8 cellular contexts compared by ENCODE assay signal in genomic region chr17:48542114-48542955, GRCh38. TPM values are rescaled to one million over a fixed set of nuclear protein-coding genes. Genes with fewer than 3 reads are reported as not detected.
DNase-seq lines count a peak whose midpoint lies in the region; ATAC-seq, FAIRE-seq and TF ChIP-seq lines count a peak whose summit lies in the region.

No MANE protein-coding gene starts in this region.

- peaks cover 5% of the 10 kb centered on the region; the same call in 1 of the 2 replicates for H3K4me1 ChIP-seq in MM.1S (ENCODE audit: low read length)
- H3K4me1 ChIP-seq in K562 (replicated peaks in 1 of 2; ENCODE audit: control insufficient read depth in 2 of 2, insufficient read depth in 2 of 2, low read length in 2 of 2), result peaks cover 21 to 30% of the 10 kb centered on the region in 2 experiments
- H3K4me1 ChIP-seq in right lobe of liver, result peaks cover 0 to under 1% (median 0%) of the 10 kb centered on the region in 4 donors
- no peaks in the 10 kb centered on the region for H3K4me1 ChIP-seq in thyroid gland

- H3K4me3 ChIP-seq in MM.1S (ENCODE audit: low read length) (peak overlapping the region; percentile 66), K562 (peak overlapping the region; percentile 90), right lobe of liver (peak overlapping the region; percentile 42 to 56 (median 45)), thyroid gland (replicated peaks in 1 of 3) (peak overlapping the region in 1 of 3 donors; percentile 32)

- under 1% methylated on average over 30 of the region's 30 CpGs for WGBS in K562 (ENCODE audit: insufficient coverage, low coverage, missing lambda C conversion rate)
- 6% methylated on average over 23 of the region's 30 CpGs for WGBS in right lobe of liver (ENCODE audit: insufficient coverage, low coverage, low lambda C conversion rate, missing lambda C conversion rate)
- WGBS in thyroid gland, 2 donors, result 9 to 10% methylated on average over 30 of the region's 30 CpGs

- H2AFZ ChIP-seq in MM.1S (ENCODE audit: low read length) (0 out of 2 replicates have a peak overlapping the region, but pooled peaks have one; percentile 76), K562 (ENCODE audit: low read depth, low read length) (no peak overlapping the region)

- peak; percentile 49 for DNase-seq in ACHN
- no peak for DNase-seq in MM.1S
- peak in 1 of 4 experiments; percentile 58 for DNase-seq in K562 (ENCODE audit: extremely low read depth in 1 of 4, low spot score in 3 of 4)
- DNase-seq in right lobe of liver, result no peak
- DNase-seq in thyroid gland, result no peak
- no peak for DNase-seq in DMS 273 (lab: John Stamatoyannopoulos, UW; ENCODE audit: unreplicated experiment)
- no peak for DNase-seq in NCI-H1436 treated with DMSO at 0.1 percent for 48 hours (lab: John Stamatoyannopoulos, UW)

- 0 out of 2 replicates have a peak, but pooled peaks have one; percentile 6 for TF ChIP-seq EP300 in K562 (IDR thresholded peaks at IDR 0.05; ENCODE audit: low read length)

- TF ChIP-seq RAD21 in K562 (CRISPR knock-in tag; conservative IDR thresholded peaks at IDR 0.05 in 1 of 2, IDR thresholded peaks at IDR 0.05 in 1 of 2), result no peak

- H3K9ac ChIP-seq in MM.1S (ENCODE audit: low read length), result no peak overlapping the region
- H3K9ac ChIP-seq in K562 (ENCODE audit: insufficient read depth in 1 of 2, low read depth in 2 of 2, low read length in 2 of 2), result peak overlapping the region; percentile 93 to 99

- H3K27me3 ChIP-seq in MM.1S (replicated peaks; ENCODE audit: insufficient read depth, low read length), result peaks cover 16% of the 10 kb centered on the region
- no peaks in the 10 kb centered on the region for H3K27me3 ChIP-seq in K562 (ENCODE audit: control insufficient read depth in 2 of 2, insufficient read depth in 2 of 2, low read length in 2 of 2)
- peaks cover 0 to 11% of the 10 kb centered on the region in 2 donors for H3K27me3 ChIP-seq in right lobe of liver
- H3K27me3 ChIP-seq in thyroid gland, result peaks cover 31% of the 10 kb centered on the region

- TF ChIP-seq CTCF in MM.1S (IDR thresholded peaks at IDR 0.05; ENCODE audit: low read length), result no peak
- no peak for TF ChIP-seq CTCF in K562 (IDR thresholded peaks at IDR 0.05 in 2 of 3, conservative IDR thresholded peaks at IDR 0.05 in 1 of 3; ENCODE audit: insufficient read depth in 2 of 3, low read depth in 1 of 3, low read length in 3 of 3)
- no peak for TF ChIP-seq CTCF in right lobe of liver (IDR thresholded peaks at IDR 0.05)
- TF ChIP-seq CTCF in thyroid gland (IDR thresholded peaks at IDR 0.05), result no peak

- TF ChIP-seq POLR2A in K562 (conservative IDR thresholded peaks at IDR 0.05) (peak; percentile 66), right lobe of liver (IDR thresholded peaks at IDR 0.05) (no peak), thyroid gland (IDR thresholded peaks at IDR 0.05) (no peak)

- intact Hi-C loops in K562 (cut with micrococcal nuclease), result loop anchor here (5.0 kb wide), 1 partner anchor 50 kb away; no protein-coding TSS in a partner anchor
- intact Hi-C loops in right lobe of liver (cut with DNase I), result no loop called here
- intact Hi-C loops in thyroid gland (cut with DNase I), result no loop called here

- no peaks in the 10 kb centered on the region for H3K9me2 ChIP-seq in MM.1S (replicated peaks; ENCODE audit: insufficient read depth, low read length)

- POLR2A ChIA-PET in K562 (lab: Yijun Ruan, JAX), result interaction anchor here (0.6 to 2.0 kb wide), 10 partner anchors 9 to 1603 kb away, joined by 3 to 13 read pairs (median 4); no protein-coding TSS in a partner anchor

- no peak for FAIRE-seq in K562 (lab: Jason Lieb, UNC)

- ATAC-seq in K562 (peak; percentile 8), right lobe of liver (peak in 3 of 4 donors; percentile 7 to 10 (median 9)), GM18520 (IDR thresholded peaks at IDR 0.05; ENCODE audit: unreplicated experiment) (no peak)

- in situ Hi-C loops in ACHN (cut with HindIII; ENCODE audit: low pct_ligation_motif_present, low pct_unique_long_range_greater_than_20kb, low sequenced_read_pairs) (no loop called here), K562 (cut with MboI) (no loop called here)

- H3K36me3 ChIP-seq in MM.1S (replicated peaks; ENCODE audit: insufficient read depth, low read length) (no peaks in the 10 kb centered on the region), K562 (ENCODE audit: control insufficient read depth, insufficient read depth, low read length) (peaks cover 20% of the 10 kb centered on the region; the same call in 1 of the 3 replicates), right lobe of liver (no peaks in the 10 kb centered on the region), thyroid gland (no peaks in the 10 kb centered on the region)

- CTCF ChIA-PET in K562 (lab: Yijun Ruan, JAX; ENCODE audit: low intra/inter-chr PET ratio), result interaction anchor here (0.7 kb wide), 1 partner anchor 64 kb away, joined by 3 read pairs; no protein-coding TSS in a partner anchor

- H3K79me2 ChIP-seq in MM.1S (ENCODE audit: low read length), result no peaks in the 10 kb centered on the region
- H3K79me2 ChIP-seq in K562 (ENCODE audit: control insufficient read depth, insufficient read depth, low read length), result peaks cover 72% of the 10 kb centered on the region

- no TSS peak for BruUV-seq in K562 (replicated peaks; lab: Mats Ljungman, UMichigan)

- no peaks in the 10 kb centered on the region for H3K9me1 ChIP-seq in K562 (ENCODE audit: control insufficient read depth, insufficient read depth, low read length)

- H3K4me2 ChIP-seq in MM.1S (ENCODE audit: low read depth, low read length), result peak overlapping the region; percentile 92
- H3K4me2 ChIP-seq in K562 (ENCODE audit: insufficient read depth, low read length), result peak overlapping the region; percentile 81

- H3K9me3 ChIP-seq in MM.1S (replicated peaks; ENCODE audit: insufficient read depth, low read length) (no peaks in the 10 kb centered on the region), K562 (replicated peaks; ENCODE audit: control insufficient read depth, insufficient read depth, low read depth, low read length) (no peaks in the 10 kb centered on the region), right lobe of liver (no peaks in the 10 kb centered on the region), thyroid gland (no peaks in the 10 kb centered on the region)

- H3K27ac ChIP-seq in MM.1S (ENCODE audit: low read length) (no peak overlapping the region), K562 (ENCODE audit: extremely low read depth, low read depth, low read length) (peak overlapping the region; percentile 95), right lobe of liver (peak overlapping the region; percentile 64 to 78 (median 75)), thyroid gland (peak overlapping the region; percentile 73 to 78 (median 74))

- H3F3A ChIP-seq in MM.1S (ENCODE audit: insufficient read depth, low read length), result no peaks in the 10 kb centered on the region

- no peaks in the 10 kb centered on the region for H4K20me1 ChIP-seq in MM.1S (ENCODE audit: insufficient read depth, low read length)
- no peaks in the 10 kb centered on the region for H4K20me1 ChIP-seq in K562 (replicated peaks; ENCODE audit: control insufficient read depth, insufficient read depth, low read length)

RNA-seq across cellular contexts. Expression of gene HOXB2, which starts 2.6 kb away (rescaled TPM):
- total RNA-seq in K562 (2011; cell fraction: chromatin; rRNA removed; ENCODE audit: low replicate concordance), result 18.7 and 27.7 TPM in 2 replicates
- 34.9 and 41.4 TPM in 2 replicates for total RNA-seq in K562 (2011; cell fraction: nucleolus; rRNA removed)
- total RNA-seq in K562 (2011; cell fraction: nucleoplasm; rRNA removed), result 30.6 and 32.7 TPM in 2 replicates
- 35.0 and 42.1 TPM in 2 replicates for total RNA-seq in K562 (2014; rRNA removed)
- total RNA-seq in K562 (2014; rRNA removed; fragmentation: Illumina TruSeq; extraction: Trizol), result 13.0 and 16.9 TPM in 2 replicates
- 21.2 and 22.2 TPM in 2 replicates for total RNA-seq in K562 (2015; rRNA removed; fragmentation: Illumina TruSeq; extraction: Trizol)
- 74.2 and 75.5 TPM in 2 replicates for total RNA-seq in K562 (2021)
- polyA plus RNA-seq in K562 (2011; rRNA removed), result 15.9 and 16.4 TPM in 2 replicates
- polyA plus RNA-seq in K562 (2011; cell fraction: cytosol; rRNA removed), result 24.2 and 53.7 TPM in 2 replicates
- 43.7 and 75.1 TPM in 2 replicates for polyA plus RNA-seq in K562 (2011; cell fraction: nucleus; rRNA removed)
- polyA plus RNA-seq in K562 (2012), result 50.1 and 61.9 TPM in 2 replicates
- polyA plus RNA-seq in K562 (2014; fragmentation: Illumina TruSeq; extraction: Trizol), result 32.5 and 32.6 TPM in 2 replicates
- polyA plus RNA-seq in K562 (2014; fragmentation: Nextera tagmentation; extraction: Ambion mirVana), result 1 to 10 TPM; 2.1 to 3.1 TPM
- 66.4 and 97.7 TPM in 2 replicates for polyA plus RNA-seq in K562 (2014; rRNA removed)
- 5.8 and 6.4 TPM in 2 replicates for polyA minus RNA-seq in K562 (2011; rRNA and poly(A)+ RNA removed)
- polyA minus RNA-seq in K562 (2011; cell fraction: cytosol; rRNA and poly(A)+ RNA removed), result 7.7 and 8.4 TPM in 2 replicates
- 21.1 and 32.0 TPM in 2 replicates for polyA minus RNA-seq in K562 (2011; cell fraction: nucleus; rRNA and poly(A)+ RNA removed)
- total RNA-seq in right lobe of liver, result 1 to 10 TPM; 1.1 to 1.9 (median 1.5) TPM
- total RNA-seq in thyroid gland, result 1 to 10 TPM; 2.6 to 9.4 (median 5.2) TPM

RNA-seq across cellular contexts. Expression of gene HOXB1, which starts 11.5 kb away (rescaled TPM):
- total RNA-seq in K562 (2011; cell fraction: chromatin; rRNA removed; ENCODE audit: low replicate concordance), result not detected in 2 replicates
- not detected in 2 replicates for total RNA-seq in K562 (2011; cell fraction: nucleolus; rRNA removed)
- not detected in 2 replicates for total RNA-seq in K562 (2011; cell fraction: nucleoplasm; rRNA removed)
- total RNA-seq in K562 (2014; rRNA removed) (not detected in 2 replicates), K562 (2014; rRNA removed; fragmentation: Illumina TruSeq; extraction: Trizol) (not detected in 2 replicates), K562 (2015; rRNA removed; fragmentation: Illumina TruSeq; extraction: Trizol) (not detected in 2 replicates), K562 (2021) (not detected in 2 replicates), right lobe of liver (not detected), thyroid gland (not detected)
- polyA plus RNA-seq in K562 (2011; rRNA removed) (0.04 TPM in 1 of 2 replicates, not detected in the other), K562 (2014; fragmentation: Illumina TruSeq; extraction: Trizol) (not detected in 2 replicates), K562 (2014; fragmentation: Nextera tagmentation; extraction: Ambion mirVana) (not detected), K562 (2014; rRNA removed) (not detected in 2 replicates)
- not detected in 2 replicates for polyA plus RNA-seq in K562 (2011; cell fraction: cytosol; rRNA removed)
- polyA plus RNA-seq in K562 (2011; cell fraction: nucleus; rRNA removed), result not detected in 2 replicates
- not detected in 2 replicates for polyA plus RNA-seq in K562 (2012)
- not detected in 2 replicates for polyA minus RNA-seq in K562 (2011; rRNA and poly(A)+ RNA removed)
- not detected in 2 replicates for polyA minus RNA-seq in K562 (2011; cell fraction: cytosol; rRNA and poly(A)+ RNA removed)
- not detected in 2 replicates for polyA minus RNA-seq in K562 (2011; cell fraction: nucleus; rRNA and poly(A)+ RNA removed)

RNA-seq across cellular contexts. Expression of gene HOXB4, which starts 35.8 kb away (rescaled TPM):
- 46.4 and 55.0 TPM in 2 replicates for total RNA-seq in K562 (2011; cell fraction: chromatin; rRNA removed; ENCODE audit: low replicate concordance)
- 33.6 and 35.9 TPM in 2 replicates for total RNA-seq in K562 (2011; cell fraction: nucleolus; rRNA removed)
- total RNA-seq in K562 (2011; cell fraction: nucleoplasm; rRNA removed), result 34.9 and 40.6 TPM in 2 replicates
- total RNA-seq in K562 (2014; rRNA removed), result 23.9 and 26.4 TPM in 2 replicates
- 10.6 and 10.8 TPM in 2 replicates for total RNA-seq in K562 (2014; rRNA removed; fragmentation: Illumina TruSeq; extraction: Trizol)
- total RNA-seq in K562 (2015; rRNA removed; fragmentation: Illumina TruSeq; extraction: Trizol), result 14.6 and 14.9 TPM in 2 replicates
- 33.2 and 34.9 TPM in 2 replicates for total RNA-seq in K562 (2021)
- 9.2 and 13.0 TPM in 2 replicates for polyA plus RNA-seq in K562 (2011; rRNA removed)
- 10.4 and 12.6 TPM in 2 replicates for polyA plus RNA-seq in K562 (2011; cell fraction: cytosol; rRNA removed)
- 44.4 and 69.1 TPM in 2 replicates for polyA plus RNA-seq in K562 (2011; cell fraction: nucleus; rRNA removed)
- polyA plus RNA-seq in K562 (2012), result 16.3 and 24.5 TPM in 2 replicates
- 27.5 and 30.2 TPM in 2 replicates for polyA plus RNA-seq in K562 (2014; fragmentation: Illumina TruSeq; extraction: Trizol)
- polyA plus RNA-seq in K562 (2014; fragmentation: Nextera tagmentation; extraction: Ambion mirVana), result 1 to 10 TPM; 1.6 to 2.6 TPM
- 22.5 and 27.2 TPM in 2 replicates for polyA plus RNA-seq in K562 (2014; rRNA removed)
- polyA minus RNA-seq in K562 (2011; rRNA and poly(A)+ RNA removed), result 4.4 and 4.6 TPM in 2 replicates
- polyA minus RNA-seq in K562 (2011; cell fraction: cytosol; rRNA and poly(A)+ RNA removed), result 5.2 and 7.6 TPM in 2 replicates
- polyA minus RNA-seq in K562 (2011; cell fraction: nucleus; rRNA and poly(A)+ RNA removed), result 14.8 and 17.5 TPM in 2 replicates
- 1 to 10 TPM in 1 of 6 experiments, under 1 TPM in 5; 0.31 to 1.1 (median 0.68) TPM for total RNA-seq in right lobe of liver
- 1 to 10 TPM in 1 of 4 donors, under 1 TPM in 3; 0.67 to 1.2 (median 0.80) TPM for total RNA-seq in thyroid gland

RNA-seq across cellular contexts. Expression of gene HOXB3, which starts 47.7 kb away (rescaled TPM):
- 75.2 and 108 TPM in 2 replicates for total RNA-seq in K562 (2011; cell fraction: chromatin; rRNA removed; ENCODE audit: low replicate concordance)
- total RNA-seq in K562 (2011; cell fraction: nucleolus; rRNA removed), result 47.0 and 47.2 TPM in 2 replicates
- total RNA-seq in K562 (2011; cell fraction: nucleoplasm; rRNA removed), result 90.9 and 153 TPM in 2 replicates
- 11.8 and 17.2 TPM in 2 replicates for total RNA-seq in K562 (2014; rRNA removed)
- total RNA-seq in K562 (2014; rRNA removed; fragmentation: Illumina TruSeq; extraction: Trizol), result 20.2 and 21.2 TPM in 2 replicates
- total RNA-seq in K562 (2015; rRNA removed; fragmentation: Illumina TruSeq; extraction: Trizol), result 24.7 and 28.1 TPM in 2 replicates
- total RNA-seq in K562 (2021), result 22.7 and 28.3 TPM in 2 replicates
- polyA plus RNA-seq in K562 (2011; rRNA removed), result 15.7 and 21.5 TPM in 2 replicates
- polyA plus RNA-seq in K562 (2011; cell fraction: cytosol; rRNA removed), result 11.5 and 17.9 TPM in 2 replicates
- 93.6 and 118 TPM in 2 replicates for polyA plus RNA-seq in K562 (2011; cell fraction: nucleus; rRNA removed)
- 19.2 and 37.9 TPM in 2 replicates for polyA plus RNA-seq in K562 (2012)
- polyA plus RNA-seq in K562 (2014; fragmentation: Illumina TruSeq; extraction: Trizol), result 23.5 and 27.0 TPM in 2 replicates
- polyA plus RNA-seq in K562 (2014; fragmentation: Nextera tagmentation; extraction: Ambion mirVana), result 1 to 10 TPM; 2.4 to 2.5 TPM
- 33.0 and 41.3 TPM in 2 replicates for polyA plus RNA-seq in K562 (2014; rRNA removed)
- 5.3 and 9.5 TPM in 2 replicates for polyA minus RNA-seq in K562 (2011; rRNA and poly(A)+ RNA removed)
- polyA minus RNA-seq in K562 (2011; cell fraction: cytosol; rRNA and poly(A)+ RNA removed), result 3.6 and 5.7 TPM in 2 replicates
- polyA minus RNA-seq in K562 (2011; cell fraction: nucleus; rRNA and poly(A)+ RNA removed), result 29.2 and 37.0 TPM in 2 replicates
- total RNA-seq in right lobe of liver, result 1 to 10 TPM in 5 of 6 experiments, under 1 TPM in 1; 0.99 to 3.2 (median 2.6) TPM
- 1 to 10 TPM; 1.5 to 6.7 (median 4.3) TPM for total RNA-seq in thyroid gland

RNA-seq across cellular contexts. Expression of gene HOXB5, which starts 51.2 kb away (rescaled TPM):
- total RNA-seq in K562 (2011; cell fraction: chromatin; rRNA removed; ENCODE audit: low replicate concordance), result 4.9 and 5.1 TPM in 2 replicates
- total RNA-seq in K562 (2011; cell fraction: nucleolus; rRNA removed), result 1.8 and 2.0 TPM in 2 replicates
- 2.4 and 3.7 TPM in 2 replicates for total RNA-seq in K562 (2011; cell fraction: nucleoplasm; rRNA removed)
- total RNA-seq in K562 (2014; rRNA removed) (0.27 and 0.57 TPM in 2 replicates), K562 (2014; rRNA removed; fragmentation: Illumina TruSeq; extraction: Trizol) (0.38 and 0.65 TPM in 2 replicates), K562 (2015; rRNA removed; fragmentation: Illumina TruSeq; extraction: Trizol) (0.75 and 0.80 TPM in 2 replicates), K562 (2021) (2.4 and 2.6 TPM in 2 replicates), right lobe of liver (under 1 TPM in 5 of 6 experiments, not detected in 1; 0.11 to 0.29 (median 0.19) TPM), thyroid gland (1 to 10 TPM in 1 of 4 donors, under 1 TPM in 2, not detected in 1; 0.11 to 1.6 (median 0.49) TPM)
- polyA plus RNA-seq in K562 (2011; rRNA removed) (0.36 and 0.87 TPM in 2 replicates), K562 (2014; fragmentation: Illumina TruSeq; extraction: Trizol) (1.4 and 1.5 TPM in 2 replicates), K562 (2014; fragmentation: Nextera tagmentation; extraction: Ambion mirVana) (under 1 TPM; 0.24 to 0.25 TPM), K562 (2014; rRNA removed) (2.7 and 3.2 TPM in 2 replicates)
- polyA plus RNA-seq in K562 (2011; cell fraction: cytosol; rRNA removed), result 0.36 and 0.52 TPM in 2 replicates
- polyA plus RNA-seq in K562 (2011; cell fraction: nucleus; rRNA removed), result 3.7 TPM in 2 replicates
- polyA plus RNA-seq in K562 (2012), result 2.9 and 6.4 TPM in 2 replicates
- polyA minus RNA-seq in K562 (2011; rRNA and poly(A)+ RNA removed), result 0.11 and 0.15 TPM in 2 replicates
- polyA minus RNA-seq in K562 (2011; cell fraction: cytosol; rRNA and poly(A)+ RNA removed), result 0.38 and 0.82 TPM in 2 replicates
- 0.54 and 1.1 TPM in 2 replicates for polyA minus RNA-seq in K562 (2011; cell fraction: nucleus; rRNA and poly(A)+ RNA removed)

Comparison
In these comparisons a context has a peak if more than half of its experiments do, and no peak if none do; other contexts are left out.
1. RNA of gene HOXB4, which starts 35.8 kb away (total RNA-seq): 10.6 to 55.0 TPM in K562; 0.67 to 1.2 TPM in thyroid gland and 0.31 to 1.1 TPM in right lobe of liver; every median in the first group is over 4 times any median in the second.